ENCODE assay signal across 8 cellular contexts in the genomic region with DNA sequence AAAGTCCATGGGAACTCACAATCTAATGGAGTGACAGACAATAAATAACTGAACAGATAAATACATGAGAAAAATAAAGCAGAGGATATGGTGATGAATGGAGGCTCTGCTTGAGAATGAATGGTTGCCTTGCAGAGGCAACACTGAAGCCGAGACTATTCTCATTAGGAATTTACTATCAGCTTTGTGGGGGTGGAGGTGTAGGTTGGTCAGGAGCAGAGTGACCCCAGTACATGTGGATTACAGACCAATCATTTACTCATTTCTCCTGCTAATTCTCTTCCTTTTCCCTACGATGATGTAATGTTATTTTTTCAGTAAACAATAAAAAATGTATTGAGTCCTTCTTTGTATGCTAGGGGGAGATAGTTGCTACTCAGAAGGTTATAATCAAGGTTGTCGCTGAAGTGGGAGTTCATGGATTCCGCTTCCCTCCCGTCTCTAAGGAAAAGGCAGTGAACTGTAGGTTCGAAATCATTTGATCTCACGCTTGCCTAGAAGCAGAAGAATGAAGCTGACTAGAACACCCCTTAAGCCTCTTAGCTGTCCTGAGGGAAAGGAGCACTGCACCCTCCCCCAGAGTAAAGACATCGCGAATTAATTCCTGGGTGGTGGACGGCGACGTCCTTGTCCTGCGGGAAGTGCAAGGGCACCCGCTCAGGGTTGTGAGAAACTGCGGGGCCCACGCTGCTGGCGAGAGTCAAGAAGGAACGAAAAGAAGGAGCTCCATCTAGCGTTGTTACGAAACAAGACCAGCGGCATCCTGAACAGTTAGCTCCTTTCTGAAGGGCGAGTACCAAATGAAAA.
DNase-seq lines count a peak whose midpoint lies in the region; ATAC-seq lines count a peak whose summit lies in the region.

No MANE protein-coding gene starts in this region.

- DNase-seq in COLO668 (lab: John Stamatoyannopoulos, UW; ENCODE audit: unreplicated experiment) (peak; percentile 62), HUDEP-2 (lab: John Stamatoyannopoulos, UW; ENCODE audit: unreplicated experiment in 76 of 76) (peak in 39 of 76 experiments; percentile 2 to 57 (median 18)), NOMO-1 treated with DMSO at 0.1 percent for 48 hours (lab: John Stamatoyannopoulos, UW; ENCODE audit: unreplicated experiment) (peak; percentile 76), fibroblast of peridontal ligament (ENCODE audit: extremely low read depth) (peak; percentile 88), myocyte (ENCODE audit: low read depth) (peak; percentile 90)
- DNase-seq in activated T-cell treated with anti-CD3 and anti-CD28 coated beads, Interleukin-2, amount 50 U/mL, for 48 hours: peak; percentile 58 to 60
- DNase-seq in stimulated activated naive CD8-positive, alpha-beta T cell treated with anti-CD3 and anti-CD28 coated beads, Interleukin-15, Interleukin-2, amounts not matched to agents 100 U/mL and 50 U/mL, for 24 hours: peak; percentile 43

- peak; percentile 89 for ATAC-seq in GM19467 (IDR thresholded peaks at IDR 0.05; ENCODE audit: unreplicated experiment)
- ATAC-seq in stimulated activated naive CD8-positive, alpha-beta T cell treated with anti-CD3 and anti-CD28 coated beads, Interleukin-15, Interleukin-2, amounts not matched to agents 100 U/mL and 50 U/mL, for 24 hours: peak; percentile 83

Comparison
In these comparisons a context has a peak if more than half of its experiments do, and no peak if none do; other contexts are left out.
1. Peak in every context shown above with its lines: DNase-seq and ATAC-seq.
2. DNase-seq: peak in every context shown above with its lines; median percentile 90 in myocyte; 88 in fibroblast of peridontal ligament; 76 in NOMO-1 treated with DMSO at 0.1 percent for 48 hours; 62 in COLO668; 59 in activated T-cell treated with anti-CD3 and anti-CD28 coated beads, Interleukin-2, amount 50 U/mL, for 48 hours; 43 in stimulated activated naive CD8-positive, alpha-beta T cell treated with anti-CD3 and anti-CD28 coated beads, Interleukin-15, Interleukin-2, amounts not matched to agents 100 U/mL and 50 U/mL, for 24 hours; 18 in HUDEP-2.